ENCODE assay signal across 1 cellular context in the genomic region with DNA sequence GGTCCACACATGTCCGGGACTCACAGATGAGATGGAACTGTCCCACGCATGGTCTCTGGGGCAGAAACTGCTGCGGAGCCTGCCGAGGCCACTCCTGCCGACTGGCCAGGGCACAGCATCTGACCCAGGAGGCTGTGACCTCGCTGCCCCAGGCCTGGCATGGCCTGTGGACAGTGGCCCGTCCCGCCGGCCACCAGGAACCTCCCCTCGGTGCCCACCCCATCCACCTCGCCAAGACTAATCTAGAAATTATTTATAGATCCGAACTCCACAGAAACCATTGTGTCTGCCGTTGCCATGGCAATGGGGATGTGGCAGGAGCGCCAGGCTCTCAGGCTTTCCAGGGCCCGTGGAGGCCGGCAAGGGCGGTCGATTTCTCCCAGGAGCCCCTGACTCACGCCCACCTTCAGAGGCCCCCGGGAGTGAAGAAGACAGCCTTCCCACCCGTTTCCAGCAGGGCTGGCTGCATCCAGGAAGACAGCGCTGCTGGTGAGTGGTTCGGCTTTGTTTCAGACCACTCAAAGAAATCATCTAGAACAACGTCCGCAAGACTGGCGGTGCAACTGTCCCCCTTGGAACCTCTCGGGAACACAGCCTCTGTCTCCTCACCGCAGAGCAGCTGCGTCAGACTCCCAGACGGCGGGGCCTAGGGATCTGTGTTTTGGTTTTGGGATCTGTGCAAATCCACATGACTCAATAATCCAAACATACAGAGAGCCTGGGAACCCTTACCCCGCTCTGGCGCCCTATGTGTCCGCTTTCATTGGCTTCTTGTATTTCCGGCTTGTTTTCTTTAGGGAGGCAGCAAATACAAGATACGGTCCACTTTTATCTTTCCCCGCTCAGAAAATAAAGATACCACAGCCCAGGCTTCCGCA.
TF ChIP-seq lines count a peak whose summit lies in the region.

No MANE protein-coding gene starts in this region.

TF ChIP-seq in GM23338, 12 proteins besides CTCF, POLR2A, EP300 and RAD21 (continued from another document):
- TF ChIP-seq, protein P1, sequence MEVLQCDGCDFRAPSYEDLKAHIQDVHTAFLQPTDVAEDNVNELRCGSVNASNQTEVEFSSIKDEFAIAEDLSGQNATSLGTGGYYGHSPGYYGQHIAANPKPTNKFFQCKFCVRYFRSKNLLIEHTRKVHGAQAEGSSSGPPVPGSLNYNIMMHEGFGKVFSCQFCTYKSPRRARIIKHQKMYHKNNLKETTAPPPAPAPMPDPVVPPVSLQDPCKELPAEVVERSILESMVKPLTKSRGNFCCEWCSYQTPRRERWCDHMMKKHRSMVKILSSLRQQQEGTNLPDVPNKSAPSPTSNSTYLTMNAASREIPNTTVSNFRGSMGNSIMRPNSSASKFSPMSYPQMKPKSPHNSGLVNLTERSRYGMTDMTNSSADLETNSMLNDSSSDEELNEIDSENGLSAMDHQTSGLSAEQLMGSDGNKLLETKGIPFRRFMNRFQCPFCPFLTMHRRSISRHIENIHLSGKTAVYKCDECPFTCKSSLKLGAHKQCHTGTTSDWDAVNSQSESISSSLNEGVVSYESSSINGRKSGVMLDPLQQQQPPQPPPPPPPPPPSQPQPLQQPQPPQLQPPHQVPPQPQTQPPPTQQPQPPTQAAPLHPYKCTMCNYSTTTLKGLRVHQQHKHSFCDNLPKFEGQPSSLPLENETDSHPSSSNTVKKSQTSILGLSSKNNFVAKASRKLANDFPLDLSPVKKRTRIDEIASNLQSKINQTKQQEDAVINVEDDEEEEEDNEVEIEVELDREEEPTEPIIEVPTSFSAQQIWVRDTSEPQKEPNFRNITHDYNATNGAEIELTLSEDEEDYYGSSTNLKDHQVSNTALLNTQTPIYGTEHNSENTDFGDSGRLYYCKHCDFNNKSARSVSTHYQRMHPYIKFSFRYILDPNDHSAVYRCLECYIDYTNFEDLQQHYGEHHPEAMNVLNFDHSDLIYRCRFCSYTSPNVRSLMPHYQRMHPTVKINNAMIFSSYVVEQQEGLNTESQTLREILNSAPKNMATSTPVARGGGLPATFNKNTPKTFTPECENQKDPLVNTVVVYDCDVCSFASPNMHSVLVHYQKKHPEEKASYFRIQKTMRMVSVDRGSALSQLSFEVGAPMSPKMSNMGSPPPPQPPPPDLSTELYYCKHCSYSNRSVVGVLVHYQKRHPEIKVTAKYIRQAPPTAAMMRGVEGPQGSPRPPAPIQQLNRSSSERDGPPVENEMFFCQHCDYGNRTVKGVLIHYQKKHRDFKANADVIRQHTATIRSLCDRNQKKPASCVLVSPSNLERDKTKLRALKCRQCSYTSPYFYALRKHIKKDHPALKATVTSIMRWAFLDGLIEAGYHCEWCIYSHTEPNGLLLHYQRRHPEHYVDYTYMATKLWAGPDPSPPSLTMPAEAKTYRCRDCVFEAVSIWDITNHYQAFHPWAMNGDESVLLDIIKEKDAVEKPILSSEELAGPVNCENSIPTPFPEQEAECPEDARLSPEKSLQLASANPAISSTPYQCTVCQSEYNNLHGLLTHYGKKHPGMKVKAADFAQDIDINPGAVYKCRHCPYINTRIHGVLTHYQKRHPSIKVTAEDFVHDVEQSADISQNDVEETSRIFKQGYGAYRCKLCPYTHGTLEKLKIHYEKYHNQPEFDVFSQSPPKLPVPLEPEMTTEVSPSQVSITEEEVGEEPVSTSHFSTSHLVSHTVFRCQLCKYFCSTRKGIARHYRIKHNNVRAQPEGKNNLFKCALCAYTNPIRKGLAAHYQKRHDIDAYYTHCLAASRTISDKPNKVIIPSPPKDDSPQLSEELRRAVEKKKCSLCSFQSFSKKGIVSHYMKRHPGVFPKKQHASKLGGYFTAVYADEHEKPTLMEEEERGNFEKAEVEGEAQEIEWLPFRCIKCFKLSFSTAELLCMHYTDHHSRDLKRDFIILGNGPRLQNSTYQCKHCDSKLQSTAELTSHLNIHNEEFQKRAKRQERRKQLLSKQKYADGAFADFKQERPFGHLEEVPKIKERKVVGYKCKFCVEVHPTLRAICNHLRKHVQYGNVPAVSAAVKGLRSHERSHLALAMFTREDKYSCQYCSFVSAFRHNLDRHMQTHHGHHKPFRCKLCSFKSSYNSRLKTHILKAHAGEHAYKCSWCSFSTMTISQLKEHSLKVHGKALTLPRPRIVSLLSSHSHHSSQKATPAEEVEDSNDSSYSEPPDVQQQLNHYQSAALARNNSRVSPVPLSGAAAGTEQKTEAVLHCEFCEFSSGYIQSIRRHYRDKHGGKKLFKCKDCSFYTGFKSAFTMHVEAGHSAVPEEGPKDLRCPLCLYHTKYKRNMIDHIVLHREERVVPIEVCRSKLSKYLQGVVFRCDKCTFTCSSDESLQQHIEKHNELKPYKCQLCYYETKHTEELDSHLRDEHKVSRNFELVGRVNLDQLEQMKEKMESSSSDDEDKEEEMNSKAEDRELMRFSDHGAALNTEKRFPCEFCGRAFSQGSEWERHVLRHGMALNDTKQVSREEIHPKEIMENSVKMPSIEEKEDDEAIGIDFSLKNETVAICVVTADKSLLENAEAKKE (CRISPR knock-in tag; IDR thresholded peaks at IDR 0.05) = no peak
- TF ChIP-seq ZNF331 (CRISPR knock-in tag; IDR thresholded peaks at IDR 0.05; ENCODE audit: low read depth) (no peak), NANOG (IDR thresholded peaks at IDR 0.05; ENCODE audit: borderline replicate concordance) (no peak), EZH2phosphoT487 (IDR thresholded peaks at IDR 0.05; ENCODE audit: unreplicated experiment) (no peak), POLR2AphosphoS5 (IDR thresholded peaks at IDR 0.05; ENCODE audit: low read depth) (no peak)
- TF ChIP-seq, protein P2, sequence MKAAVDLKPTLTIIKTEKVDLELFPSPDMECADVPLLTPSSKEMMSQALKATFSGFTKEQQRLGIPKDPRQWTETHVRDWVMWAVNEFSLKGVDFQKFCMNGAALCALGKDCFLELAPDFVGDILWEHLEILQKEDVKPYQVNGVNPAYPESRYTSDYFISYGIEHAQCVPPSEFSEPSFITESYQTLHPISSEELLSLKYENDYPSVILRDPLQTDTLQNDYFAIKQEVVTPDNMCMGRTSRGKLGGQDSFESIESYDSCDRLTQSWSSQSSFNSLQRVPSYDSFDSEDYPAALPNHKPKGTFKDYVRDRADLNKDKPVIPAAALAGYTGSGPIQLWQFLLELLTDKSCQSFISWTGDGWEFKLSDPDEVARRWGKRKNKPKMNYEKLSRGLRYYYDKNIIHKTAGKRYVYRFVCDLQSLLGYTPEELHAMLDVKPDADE (IDR thresholded peaks at IDR 0.05) = no peak
